17 cellular contexts compared by ENCODE assay signal in the genomic region with DNA sequence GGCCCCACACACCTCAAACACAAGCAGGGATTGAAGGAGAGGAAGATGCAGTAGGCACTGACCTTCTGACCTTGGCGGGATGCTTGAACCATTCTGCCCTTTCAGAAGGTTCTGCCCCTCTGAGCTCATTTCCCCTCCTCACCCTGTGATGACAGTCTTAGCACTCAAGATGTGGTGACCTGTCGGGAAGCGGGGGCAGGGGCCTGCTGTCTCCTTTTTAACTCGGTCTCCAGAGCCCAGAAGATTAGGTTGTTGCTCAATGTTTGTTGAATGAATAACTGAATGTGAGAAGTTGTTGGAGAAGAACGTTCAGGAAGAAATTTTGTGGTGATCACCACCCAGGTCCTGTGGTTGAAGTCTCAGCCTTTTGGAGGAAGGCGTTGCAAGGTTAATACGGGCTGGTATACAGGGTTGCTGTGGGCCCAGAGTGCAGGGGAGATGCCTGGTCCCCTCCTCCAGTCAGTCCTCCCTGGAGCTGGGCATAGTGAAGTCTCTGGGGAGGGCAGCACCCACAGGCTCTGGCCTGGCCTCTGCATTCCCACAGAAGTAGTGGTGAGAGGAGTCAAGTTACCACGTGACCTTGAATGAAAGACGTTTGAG.
"Had no signal": no experiment of that assay in that cellular context is flagged by ENCODE, and none has a peak within 500 bp of the region (broad histone marks: within the 10 kb centered on the region; RNA-seq: fewer than 3 reads in every experiment).

No MANE protein-coding gene starts in this region.

- FAIRE-seq: frontal cortex, keratinocyte had no signal

- H3K4me1 ChIP-seq: colonic mucosa, psoas muscle had no signal

- H3K27ac ChIP-seq: colonic mucosa, psoas muscle, skin epidermis, stomach, WERI-Rb-1 had no signal

- ATAC-seq: psoas muscle, right cardiac atrium had no signal

- H3K4me3 ChIP-seq: colonic mucosa, lung, psoas muscle, skin epidermis, stomach had no signal

- H3K36me3 ChIP-seq: colonic mucosa, WERI-Rb-1 had no signal

- DNase-seq: activated CD4-positive, alpha-beta T cell treated with anti-CD3 and anti-CD28 coated beads for 48 hours; activated naive CD4-positive, alpha-beta T cell treated with Interleukin-2 at 50 U/mL for 16 hours; anterior cingulate cortex; central memory CD4-positive, alpha-beta T cell; colonic mucosa; hypothalamus; psoas muscle; right cardiac atrium; stomach; trophoblast cell; WERI-Rb-1 had no signal

- H3K9me3 ChIP-seq: colonic mucosa, psoas muscle, stomach had no signal

- H3K4me3 Mint-ChIP-seq: brain, mesothelial cell of epicardium had no signal

- H3K36me3 Mint-ChIP-seq: brain, mesothelial cell of epicardium had no signal

- H3K4me1 Mint-ChIP-seq: brain had no signal

- H3K27me3 ChIP-seq: colonic mucosa, stomach had no signal

- H3K9me3 Mint-ChIP-seq: brain, mesothelial cell of epicardium had no signal

- H3K27me3 Mint-ChIP-seq: brain had no signal

- H3K27ac Mint-ChIP-seq: brain, mesothelial cell of epicardium had no signal
